ENCODE assay signal across 27 cellular contexts in the genomic region with DNA sequence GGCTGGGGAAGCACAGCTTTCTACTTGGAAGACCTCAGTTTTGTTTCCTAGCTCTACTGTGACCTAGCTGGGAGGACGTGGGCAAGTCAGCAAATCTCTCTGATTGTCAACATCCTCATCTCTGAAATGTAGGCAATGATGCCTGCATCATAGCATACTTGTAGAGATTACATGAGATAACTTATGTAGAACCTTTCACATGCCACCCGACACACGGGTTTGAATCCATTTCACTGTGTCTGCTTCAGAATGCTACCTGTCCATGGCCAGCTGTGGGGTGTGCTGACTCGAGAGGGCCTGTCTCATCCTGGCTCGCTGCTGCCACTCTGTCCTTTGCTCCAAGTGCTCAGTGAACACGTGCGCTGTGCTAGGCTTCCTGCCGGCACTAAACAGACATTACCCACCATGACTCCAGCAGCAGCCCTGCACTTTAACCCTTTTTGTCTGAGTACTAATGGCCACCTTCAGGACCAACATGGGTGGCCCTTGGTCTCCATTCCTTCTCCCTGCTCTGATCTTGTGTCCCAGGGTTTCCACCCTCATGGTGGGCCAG.
"Had no signal": no experiment of that assay in that cellular context is flagged by ENCODE, and none has a peak within 500 bp of the region (broad histone marks: within the 10 kb centered on the region; RNA-seq: fewer than 3 reads in every experiment).

No MANE protein-coding gene starts in this region.

- H3K4me3 ChIP-seq: SK-N-MC had no signal

- H3K27ac ChIP-seq: brain microvascular endothelial cell, SK-N-MC, VCaP had no signal

- ATAC-seq: activated T-cell treated with anti-CD3 and anti-CD28 coated beads, Interleukin-2, amount 50 U/mL, for 4 hours; Panc1; Right ventricle myocardium inferior had no signal

- H3K36me3 ChIP-seq: brain microvascular endothelial cell had no signal

- H3K27me3 ChIP-seq: brain microvascular endothelial cell had no signal

- DNase-seq: activated CD4-positive, alpha-beta memory T cell treated with anti-CD3 and anti-CD28 coated beads for 36 hours; activated CD4-positive, alpha-beta T cell treated with anti-CD3 and anti-CD28 coated beads, Interleukin-2, amount 10 ng/mL, durations not matched to agents 7 days and 5 days; activated CD4-positive, CD25-positive, alpha-beta regulatory T cell; activated CD8-positive, alpha-beta memory T cell treated with anti-CD3 and anti-CD28 coated beads for 24 hours; activated naive CD4-positive, alpha-beta T cell treated with anti-CD3 and anti-CD28 coated beads for 36 hours; activated naive CD8-positive, alpha-beta T cell treated with anti-CD3 and anti-CD28 coated beads for 36 hours; activated T-cell treated with anti-CD3 and anti-CD28 coated beads, Interleukin-2, amount 50 U/mL, for 4 hours; brain microvascular endothelial cell; cerebellar nuclear complex; Karpas-422; MM.1S; NCI-H1105 treated with DMSO at 0.1 percent for 48 hours; NCI-H1436 treated with DMSO at 0.1 percent for 48 hours; NCI-H2029; NCI-H2107; NCI-H2171 treated with DMSO at 0.1 percent for 48 hours; NCI-H226; NCI-H526; NCI-H82; NK-92 treated with Interleukin-12 subunit alpha and Interleukin-12 subunit beta, amount 100 ng/mL, for 24 hours; OCI-M1; RPMI8226; T-helper 1 cell had no signal
